9 cellular contexts compared by ENCODE assay signal in the genomic region with DNA sequence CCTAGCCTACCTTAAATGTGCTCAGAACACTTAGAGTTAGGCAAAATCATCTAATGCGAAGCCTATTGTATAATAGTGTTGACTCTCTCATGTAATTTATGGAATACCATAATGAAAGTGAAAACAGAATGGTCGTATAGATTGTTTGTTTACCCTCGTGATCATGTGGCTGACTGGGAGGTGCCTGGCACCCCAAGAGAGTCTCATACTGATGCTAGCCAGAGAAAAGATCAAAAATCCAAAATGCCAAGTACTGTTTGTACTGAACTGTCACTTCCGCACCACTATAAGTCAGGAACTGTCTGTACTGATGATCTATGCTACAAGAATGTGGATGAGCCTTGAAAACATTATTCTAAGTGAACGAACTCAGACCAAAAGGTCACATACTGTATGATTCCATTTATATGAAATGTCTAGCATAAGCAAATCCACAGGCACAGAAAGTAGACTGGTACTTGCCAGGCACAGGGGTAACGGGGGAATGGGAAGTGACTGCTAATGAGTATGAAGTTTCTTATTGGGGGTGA. TPM values are rescaled to one million over a fixed set of nuclear protein-coding genes. Genes with fewer than 3 reads are reported as not detected.
DNase-seq lines count a peak whose midpoint lies in the region; ATAC-seq and TF ChIP-seq lines count a peak whose summit lies in the region.
"Had no signal": no experiment of that assay in that cellular context is flagged by ENCODE, and none has a peak within 500 bp of the region (broad histone marks: within the 10 kb centered on the region; RNA-seq: fewer than 3 reads in every experiment).

No MANE protein-coding gene starts in this region.

- no peaks in the 10 kb centered on the region for H3K4me1 ChIP-seq in DND-41 (ENCODE audit: insufficient read depth, low read length)
- peaks cover 67% of the 10 kb centered on the region for H3K4me1 ChIP-seq in PC-9 (replicated peaks; ENCODE audit: insufficient read depth)
- H3K4me1 ChIP-seq in endocrine pancreas (ENCODE audit: control insufficient read depth, insufficient read depth, low read length) = no peaks in the 10 kb centered on the region

- in situ Hi-C loops in GM13976 (cut with MboI; ENCODE audit: low sequenced_read_pairs, unreplicated experiment) = no loop called here

- intact Hi-C loops in PC-9 (cut with micrococcal nuclease; ENCODE audit: unreplicated experiment) = loop anchor here (1.0 to 5.0 kb wide), 3 partner anchors 25 to 51 kb away; no protein-coding TSS in a partner anchor

- TF ChIP-seq CTCF in DND-41 (IDR thresholded peaks at IDR 0.05; ENCODE audit: borderline replicate concordance, extremely low read depth, low read length, poor library complexity, severe bottlenecking) (no peak), PC-9 (conservative IDR thresholded peaks at IDR 0.05) (no peak), GM13976 (IDR thresholded peaks at IDR 0.05; ENCODE audit: borderline replicate concordance, control extremely low read depth, extremely low read depth, insufficient read depth, missing control alignments) (no peak)

- no peak overlapping the region for H3K9ac ChIP-seq in DND-41 (ENCODE audit: low read depth, low read length)
- H3K9ac ChIP-seq in endocrine pancreas (ENCODE audit: control insufficient read depth, insufficient read depth, low read length) = peak overlapping the region; percentile 38
- H3K9ac ChIP-seq: KMS-11 had no signal

- CTCF ChIA-PET in PC-9 (lab: Charles Lee) = interaction anchor here (0.6 to 0.7 kb wide), 3 partner anchors 18 to 107 kb away, joined by 3 to 7 read pairs (median 7); a partner anchor contains a TSS

- no peaks in the 10 kb centered on the region for H3K9me2 ChIP-seq in PC-9 (ENCODE audit: insufficient read depth)

- H3K4me3 ChIP-seq in DND-41 (ENCODE audit: low read depth in 1 of 2, low read length in 2 of 2) (no peak overlapping the region), PC-9 (peak overlapping the region; percentile 33; the same call in 1 of the 2 replicates), endocrine pancreas (ENCODE audit: control insufficient read depth, insufficient read depth, low read length) (peak overlapping the region; percentile 70)

- H2AFZ ChIP-seq in DND-41 (ENCODE audit: low read depth, low read length) (no peak overlapping the region), PC-9 (no peak overlapping the region)

- H3K9me3 ChIP-seq in DND-41 (ENCODE audit: insufficient read depth, low read length, severe bottlenecking) = no peaks in the 10 kb centered on the region
- H3K9me3 ChIP-seq in PC-9 (ENCODE audit: insufficient read depth, low read depth) = no peaks in the 10 kb centered on the region
- H3K9me3 ChIP-seq in endocrine pancreas (ENCODE audit: control insufficient read depth, low read length) = no peaks in the 10 kb centered on the region

- ATAC-seq in DND-41 (ENCODE audit: insufficient read depth, low read depth) (peak; percentile 45; the same call in 1 of the 3 replicates), GM19452 (IDR thresholded peaks at IDR 0.05; ENCODE audit: unreplicated experiment) (no peak), HG02588 (IDR thresholded peaks at IDR 0.05; ENCODE audit: unreplicated experiment) (no peak), GM21526 (IDR thresholded peaks at IDR 0.05; ENCODE audit: low FRiP score, unreplicated experiment) (no peak)

- H3K27ac ChIP-seq in DND-41 (ENCODE audit: low read length) = 0 out of 2 replicates have a peak overlapping the region, but pooled peaks have one; percentile 30
- H3K27ac ChIP-seq in PC-9 = peak overlapping the region; percentile 69
- H3K27ac ChIP-seq: KMS-11 had no signal

- DNase-seq in DND-41 (no peak), PC-9 (peak; percentile 50 to 97), myocyte (ENCODE audit: low read depth) (peak; percentile 49), GM13976 (ENCODE audit: low spot score) (no peak)

- peaks cover 91% of the 10 kb centered on the region for H4K20me1 ChIP-seq in DND-41 (ENCODE audit: insufficient read depth, low read length)
- peaks cover 1% of the 10 kb centered on the region for H4K20me1 ChIP-seq in PC-9 (ENCODE audit: insufficient read depth)

- H3K79me2 ChIP-seq in DND-41 (ENCODE audit: insufficient read depth, low read length) (peaks cover 98% of the 10 kb centered on the region), PC-9 (ENCODE audit: low read depth) (peaks cover 90% of the 10 kb centered on the region)

- peaks cover 67% of the 10 kb centered on the region for H3K36me3 ChIP-seq in DND-41 (ENCODE audit: insufficient read depth, low read length)
- peaks cover 60% of the 10 kb centered on the region for H3K36me3 ChIP-seq in PC-9 (ENCODE audit: low read depth)
- no peaks in the 10 kb centered on the region for H3K36me3 ChIP-seq in endocrine pancreas (ENCODE audit: control insufficient read depth, insufficient read depth, low read length)

- H3K27me3 ChIP-seq in DND-41 (ENCODE audit: insufficient read depth, low read length, poor library complexity) = no peaks in the 10 kb centered on the region
- no peaks in the 10 kb centered on the region for H3K27me3 ChIP-seq in PC-9 (ENCODE audit: insufficient read depth, low read depth)
- no peaks in the 10 kb centered on the region for H3K27me3 ChIP-seq in endocrine pancreas (ENCODE audit: control insufficient read depth, insufficient read depth, low read length)

- BruUV-seq in PC-9 (replicated peaks; lab: Mats Ljungman, UMichigan) = no TSS peak

- POLR2A ChIA-PET in PC-9 (lab: Charles Lee; ENCODE audit: unreplicated experiment) = no interaction called here

- peaks cover 69% of the 10 kb centered on the region for H3F3A ChIP-seq in PC-9 (ENCODE audit: insufficient read depth, low read depth)

- H3K4me2 ChIP-seq in DND-41 (ENCODE audit: insufficient read depth, low read length) (no peak overlapping the region), PC-9 (peak overlapping the region; percentile 74)
- H3K4me2 ChIP-seq: KMS-11 had no signal

RNA-seq across cellular contexts. Expression of a gene that starts 22.4 kb away (rescaled TPM):
- total RNA-seq in PC-9 (2021) (72.3 and 107 TPM in 2 replicates), myocyte (28.2 and 29.1 TPM in 2 replicates)
- 19.4 TPM for polyA plus RNA-seq in myocyte (2012)

Comparison
In these comparisons a context has a peak if more than half of its experiments do, and no peak if none do; other contexts are left out.
1. DNase-seq: peak in PC-9 (2 of 2) and myocyte (single experiment); none in DND-41 (single experiment) and GM13976 (single experiment).
2. H3K4me3 ChIP-seq: peak in PC-9 (single experiment) and endocrine pancreas (single experiment); none in DND-41 (0 of 2).